Comparison of ENCODE assay signal across 25 cellular contexts in the genomic region with DNA sequence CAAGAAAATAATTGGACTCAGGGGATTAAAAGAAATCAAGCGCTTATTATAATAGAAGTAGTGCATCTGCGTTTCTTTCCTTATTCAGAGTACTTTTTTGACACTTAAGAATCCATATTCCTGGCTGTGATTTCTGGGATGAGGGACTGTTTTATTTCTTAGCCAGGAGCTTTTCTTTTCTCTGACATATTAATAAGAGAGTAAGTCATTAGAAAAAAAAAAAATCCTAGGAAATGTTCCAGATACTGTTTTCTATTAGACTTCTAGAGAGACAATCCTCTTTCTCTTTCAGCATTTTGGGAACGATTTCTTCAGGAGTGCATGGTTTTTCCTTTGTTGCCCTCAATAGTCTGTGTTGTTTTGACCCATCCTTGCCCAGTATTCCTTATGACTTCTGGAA.
"Had no signal": no experiment of that assay in that cellular context is flagged by ENCODE, and none has a peak within 500 bp of the region (broad histone marks: within the 10 kb centered on the region; RNA-seq: fewer than 3 reads in every experiment).

No MANE protein-coding gene starts in this region.

- H3K36me3 Mint-ChIP-seq: immature natural killer cell; memory B cell; naive thymus-derived CD4-positive, alpha-beta T cell; stimulated activated memory B cell treated with anti-CD40 and anti-IgM and Interleukin-4, amounts not matched to agents 10 μg/mL and 1 μg/mL and 100 μg/mL, for 72 hours had no signal

- H3K9me3 Mint-ChIP-seq: immature natural killer cell; memory B cell; stimulated activated memory B cell treated with anti-CD40 and anti-IgM and Interleukin-4, amounts not matched to agents 10 μg/mL and 1 μg/mL and 100 μg/mL, for 72 hours; stimulated activated naive CD8-positive, alpha-beta T cell treated with anti-CD3 and anti-CD28 coated beads, Interleukin-15, Interleukin-2, amounts not matched to agents 100 ng/mL and 50 ng/mL, for 24 hours had no signal

- H3K36me3 ChIP-seq: esophagus muscularis mucosa, gastrocnemius medialis, left lung, lower lobe of right lung, ovary, spleen, thoracic aorta had no signal

- ATAC-seq: gastrocnemius medialis; left lung; lower lobe of right lung; naive thymus-derived CD4-positive, alpha-beta T cell; stimulated activated memory B cell treated with anti-CD40 and anti-IgM and Interleukin-4, amounts not matched to agents 10 μg/mL and 1 μg/mL and 100 μg/mL, for 72 hours had no signal

- FAIRE-seq: keratinocyte had no signal

- H3K4me1 Mint-ChIP-seq: memory B cell had no signal

- H3K27ac ChIP-seq: epithelial cell of prostate, left lung, lower lobe of right lung, ovary, spleen, thoracic aorta had no signal

- H3K27me3 ChIP-seq: esophagus muscularis mucosa, gastrocnemius medialis, left lung, ovary, spleen had no signal

- H3K27me3 Mint-ChIP-seq: memory B cell; stimulated activated memory B cell treated with anti-CD40 and anti-IgM and Interleukin-4, amounts not matched to agents 10 μg/mL and 1 μg/mL and 100 μg/mL, for 72 hours; stimulated activated naive CD8-positive, alpha-beta T cell treated with anti-CD3 and anti-CD28 coated beads, Interleukin-15, Interleukin-2, amounts not matched to agents 100 ng/mL and 50 ng/mL, for 24 hours had no signal

- DNase-seq: central memory CD4-positive, alpha-beta T cell; effector memory CD4-positive, alpha-beta T cell; gastrocnemius medialis; glutamatergic neuron; immature natural killer cell; left lung; lower lobe of right lung; midbrain; naive thymus-derived CD4-positive, alpha-beta T cell; nucleus accumbens; ovary; right cardiac atrium; spleen; stimulated activated CD4-positive, alpha-beta T cell treated with anti-CD3 and anti-CD28 coated beads, Interleukin-15, amount 100 ng/mL, for 24 hours; stimulated activated CD4-positive, alpha-beta T cell treated with anti-CD3 and anti-CD28 coated beads, Interleukin-1b, Interleukin-23, amount 100 ng/mL, for 48 hours; stimulated activated CD4-positive, alpha-beta T cell treated with anti-CD3 and anti-CD28 coated beads, Interleukin-4, amount 100 ng/mL, for 24 hours; trophoblast cell had no signal

- H3K27ac Mint-ChIP-seq: immature natural killer cell; memory B cell; naive thymus-derived CD4-positive, alpha-beta T cell; stimulated activated memory B cell treated with anti-CD40 and anti-IgM and Interleukin-4, amounts not matched to agents 10 μg/mL and 1 μg/mL and 100 μg/mL, for 72 hours; stimulated activated naive CD8-positive, alpha-beta T cell treated with anti-CD3 and anti-CD28 coated beads, Interleukin-15, Interleukin-2, amounts not matched to agents 100 ng/mL and 50 ng/mL, for 24 hours had no signal

- H3K4me3 Mint-ChIP-seq: immature natural killer cell; memory B cell; naive thymus-derived CD4-positive, alpha-beta T cell; stimulated activated memory B cell treated with anti-CD40 and anti-IgM and Interleukin-4, amounts not matched to agents 10 μg/mL and 1 μg/mL and 100 μg/mL, for 72 hours; stimulated activated naive CD8-positive, alpha-beta T cell treated with anti-CD3 and anti-CD28 coated beads, Interleukin-15, Interleukin-2, amounts not matched to agents 100 ng/mL and 50 ng/mL, for 24 hours had no signal

- H3K4me3 ChIP-seq: coronary artery, esophagus muscularis mucosa, gastrocnemius medialis, left lung, lower lobe of right lung, ovary, spleen, thoracic aorta had no signal

- H3K9me3 ChIP-seq: esophagus muscularis mucosa, gastrocnemius medialis, left lung, lower lobe of right lung, ovary, spleen, thoracic aorta had no signal

- H3K4me1 ChIP-seq: gastrocnemius medialis, lower lobe of right lung had no signal
